Comparison of ENCODE assay signal across 8 cellular contexts in the genomic region with DNA sequence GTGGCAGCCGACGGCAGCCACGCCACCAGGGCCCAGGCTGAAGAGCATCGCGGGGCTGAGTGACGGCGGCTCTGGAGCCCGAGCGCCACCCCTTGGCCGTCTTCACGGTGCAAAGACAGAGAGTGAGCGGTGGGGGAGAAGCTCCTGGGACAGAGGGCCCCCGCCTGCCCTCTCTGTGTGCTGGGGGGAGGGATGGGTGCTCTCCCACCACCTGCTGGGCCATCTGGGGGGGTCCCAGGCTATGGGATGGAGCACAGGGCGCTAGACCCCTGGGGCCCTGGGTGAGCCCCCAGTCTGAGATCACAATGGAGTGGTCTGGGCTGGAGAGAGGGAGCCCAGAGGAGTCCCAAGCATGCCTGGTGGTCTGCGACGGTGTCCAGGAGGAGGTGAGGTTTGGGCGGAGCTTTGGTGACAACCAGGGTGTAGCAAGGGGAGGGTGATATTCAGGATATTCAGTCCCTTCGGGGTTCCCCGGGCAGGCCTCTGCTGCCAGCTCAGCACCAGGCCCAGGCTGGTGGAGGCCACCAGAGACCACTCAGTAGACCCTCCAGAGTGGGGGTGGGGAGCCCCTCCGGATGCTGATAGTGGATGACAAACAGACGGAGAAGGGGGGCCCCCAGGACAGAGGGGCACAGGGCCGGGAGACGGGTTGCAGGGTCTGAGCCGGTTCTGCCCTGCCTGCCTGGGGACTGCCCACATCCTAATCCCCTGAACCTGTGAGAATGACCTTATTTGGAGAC.
DNase-seq lines count a peak whose midpoint lies in the region; ATAC-seq and TF ChIP-seq lines count a peak whose summit lies in the region.

No MANE protein-coding gene starts in this region.

- no peaks in the 10 kb centered on the region for H3K9me3 Mint-ChIP-seq in neural crest cell

- no peaks in the 10 kb centered on the region for H3K27me3 ChIP-seq in MG63
- H3K27me3 ChIP-seq in brain microvascular endothelial cell (replicated peaks), result no peaks in the 10 kb centered on the region

- H3K27ac Mint-ChIP-seq in neural crest cell (ENCODE audit: unreplicated experiment), result peak overlapping the region; percentile 67

- in situ Hi-C loops in brain microvascular endothelial cell (cut with HindIII; ENCODE audit: low pct_ligation_motif_present, low sequenced_read_pairs), result no loop called here

- peak; percentile 76 for TF ChIP-seq CTCF in brain microvascular endothelial cell (IDR thresholded peaks at IDR 0.05; ENCODE audit: low read depth, low read length, missing control alignments)
- peak; percentile 64 for TF ChIP-seq CTCF in neural crest cell (conservative IDR thresholded peaks at IDR 0.05)

- H3K4me3 Mint-ChIP-seq in neural crest cell, result no peak overlapping the region

- ATAC-seq in GM18909 (IDR thresholded peaks at IDR 0.05; ENCODE audit: poor library complexity, unreplicated experiment) (no peak), HG03354 (IDR thresholded peaks at IDR 0.05; ENCODE audit: poor library complexity, severe bottlenecking, unreplicated experiment) (no peak), HG03432 (IDR thresholded peaks at IDR 0.05; ENCODE audit: unreplicated experiment) (no peak)

- peaks cover 14% of the 10 kb centered on the region for H3K4me1 Mint-ChIP-seq in neural crest cell

- no peaks in the 10 kb centered on the region for H3K36me3 Mint-ChIP-seq in neural crest cell (ENCODE audit: low read depth)

- H3K27me3 Mint-ChIP-seq in neural crest cell (ENCODE audit: low read depth), result peaks cover 4% of the 10 kb centered on the region

- H3K36me3 ChIP-seq in MG63 (no peaks in the 10 kb centered on the region), brain microvascular endothelial cell (replicated peaks) (no peaks in the 10 kb centered on the region)

- H3K9me3 ChIP-seq in MG63, result no peaks in the 10 kb centered on the region

- DNase-seq in NCI-H2171 treated with DMSO at 0.1 percent for 48 hours (lab: John Stamatoyannopoulos, UW) (peak; percentile 10), NCI-H2171 (lab: John Stamatoyannopoulos, UW) (no peak), MG63 (peak; percentile 46), brain microvascular endothelial cell (peak; percentile 11), neural crest cell (ENCODE audit: low read depth, low spot score) (peak; percentile 38)

- no peak overlapping the region for H3K4me3 ChIP-seq in MG63
- H3K4me3 ChIP-seq in brain microvascular endothelial cell (ENCODE audit: low read depth, low read length), result no peak overlapping the region

- H3K27ac ChIP-seq in brain microvascular endothelial cell, result no peak overlapping the region
